In genomic region chr15:39598186-39598850, GRCh38 we compare ENCODE assay signal across 16 cellular contexts. TPM values are rescaled to one million over a fixed set of nuclear protein-coding genes. Genes with fewer than 3 reads are reported as not detected.
A peak's percentile ranks its signal among the peaks of the same experiment; 100 is the strongest.
DNase-seq lines count a peak whose midpoint lies in the region; ATAC-seq, FAIRE-seq and TF ChIP-seq lines count a peak whose summit lies in the region.
"Had no signal": no experiment of that assay in that cellular context is flagged by ENCODE, and none has a peak within 500 bp of the region (broad histone marks: within the 10 kb centered on the region; RNA-seq: fewer than 3 reads in every experiment).

No MANE protein-coding gene starts in this region.

- DNase-seq in cardiac muscle cell (ENCODE audit: low read depth in 1 of 2, low spot score in 1 of 2) (peak in 1 of 2 donors; percentile 59), Right ventricle myocardium inferior (ENCODE audit: missing footprints) (no peak), chondrocyte (ENCODE audit: low spot score) (no peak), keratinocyte (ENCODE audit: low read depth, low spot score) (peak; percentile 26), type B pancreatic cell (ENCODE audit: extremely low spot score, unreplicated experiment) (no peak), NCI-H2227 treated with DMSO at 0.1 percent for 48 hours (lab: John Stamatoyannopoulos, UW) (no peak), NCI-H2196 treated with DMSO at 0.1 percent for 48 hours (lab: John Stamatoyannopoulos, UW; ENCODE audit: unreplicated experiment) (no peak), NCI-H524 treated with DMSO at 0.1 percent for 48 hours (lab: John Stamatoyannopoulos, UW) (no peak)
- DNase-seq: activated CD4-positive, alpha-beta T cell treated with anti-CD3 and anti-CD28 coated beads for 36 hours; activated T-cell treated with anti-CD3 and anti-CD28 coated beads, Interleukin-2, amount 50 U/mL, for 48 hours; effector memory CD8-positive, alpha-beta T cell; left ventricle myocardium superior; NCI-H1048 had no signal

- H3K27me3 Mint-ChIP-seq in chondrocyte (ENCODE audit: low read depth) (no peaks in the 10 kb centered on the region), type B pancreatic cell (peaks cover 3% of the 10 kb centered on the region)
- H3K27me3 Mint-ChIP-seq: effector memory CD8-positive, alpha-beta T cell had no signal

- H3K79me2 ChIP-seq in keratinocyte (ENCODE audit: control insufficient read depth, insufficient read depth, low read length): no peaks in the 10 kb centered on the region

- H3K9me3 Mint-ChIP-seq in chondrocyte (ENCODE audit: low read depth): no peaks in the 10 kb centered on the region
- H3K9me3 Mint-ChIP-seq in type B pancreatic cell: no peaks in the 10 kb centered on the region
- H3K9me3 Mint-ChIP-seq: effector memory CD8-positive, alpha-beta T cell had no signal

- no peak overlapping the region for H2AFZ ChIP-seq in keratinocyte (ENCODE audit: control insufficient read depth, low read length)

- H3K4me1 ChIP-seq in cardiac muscle cell (ENCODE audit: low read depth) (peaks cover 3% of the 10 kb centered on the region), keratinocyte (ENCODE audit: control insufficient read depth, extremely low read depth, insufficient read depth, low read length) (no peaks in the 10 kb centered on the region)

- H3K27ac Mint-ChIP-seq in chondrocyte (ENCODE audit: unreplicated experiment) (peak overlapping the region; percentile 80), type B pancreatic cell (peak overlapping the region; percentile 2)
- H3K27ac Mint-ChIP-seq: activated CD4-positive, alpha-beta T cell treated with anti-CD3 and anti-CD28 coated beads for 36 hours; effector memory CD8-positive, alpha-beta T cell had no signal

- H3K27me3 ChIP-seq in cardiac muscle cell (no peaks in the 10 kb centered on the region), keratinocyte (ENCODE audit: control insufficient read depth, extremely low read depth, insufficient read depth, low read length) (no peaks in the 10 kb centered on the region)
- H3K27me3 ChIP-seq: neutrophil had no signal

- H3K27ac ChIP-seq in cardiac muscle cell (peak overlapping the region; percentile 48), keratinocyte (ENCODE audit: control insufficient read depth, insufficient read depth, low read length) (no peak overlapping the region)
- H3K27ac ChIP-seq: neutrophil had no signal

- H3K4me3 Mint-ChIP-seq in chondrocyte (ENCODE audit: unreplicated experiment) (no peak overlapping the region), type B pancreatic cell (no peak overlapping the region)
- H3K4me3 Mint-ChIP-seq: activated CD4-positive, alpha-beta T cell treated with anti-CD3 and anti-CD28 coated beads for 36 hours; effector memory CD8-positive, alpha-beta T cell had no signal

- H3K4me2 ChIP-seq in keratinocyte (ENCODE audit: control insufficient read depth, extremely low read depth, insufficient read depth, low read depth, low read length): no peak overlapping the region

- H3K36me3 ChIP-seq in cardiac muscle cell (peaks cover 36% of the 10 kb centered on the region), keratinocyte (ENCODE audit: control insufficient read depth in 2 of 2, extremely low read depth in 1 of 2, insufficient read depth in 2 of 2, low read length in 2 of 2) (peaks cover 8 to 19% of the 10 kb centered on the region in 2 experiments)
- H3K36me3 ChIP-seq: neutrophil had no signal

- TF ChIP-seq CTCF in cardiac muscle cell (IDR thresholded peaks at IDR 0.05; ENCODE audit: low read depth, low read length) (no peak), chondrocyte (IDR thresholded peaks at IDR 0.05) (no peak), keratinocyte (optimal IDR thresholded peaks at IDR 0.05 in 1 of 3, IDR thresholded peaks at IDR 0.05 in 1 of 3, conservative IDR thresholded peaks at IDR 0.05 in 1 of 3; ENCODE audit: extremely low read depth in 1 of 3, insufficient read depth in 2 of 3, low read length in 3 of 3) (no peak), type B pancreatic cell (conservative IDR thresholded peaks at IDR 0.05) (no peak)

- no peak for ATAC-seq in Right ventricle myocardium inferior
- ATAC-seq: activated CD4-positive, alpha-beta T cell treated with anti-CD3 and anti-CD28 coated beads for 36 hours; effector memory CD8-positive, alpha-beta T cell; GM12878; left ventricle myocardium superior had no signal

- no peak for FAIRE-seq in keratinocyte (lab: Jason Lieb, UNC)
- FAIRE-seq: GM12878, HTR-8/SVneo had no signal

- no peaks in the 10 kb centered on the region for H3K9me1 ChIP-seq in keratinocyte (ENCODE audit: control insufficient read depth, extremely low read depth, insufficient read depth, low read length)

- H3K36me3 Mint-ChIP-seq in chondrocyte (ENCODE audit: low read depth) (peaks cover 27% of the 10 kb centered on the region), type B pancreatic cell (peaks cover 9% of the 10 kb centered on the region)

- H4K20me1 ChIP-seq in keratinocyte (ENCODE audit: control insufficient read depth, extremely low read depth, insufficient read depth, low read length): peaks cover 21% of the 10 kb centered on the region

- H3K9me3 ChIP-seq in cardiac muscle cell (ENCODE audit: low read depth) (no peaks in the 10 kb centered on the region), keratinocyte (ENCODE audit: control insufficient read depth, low read depth, low read length) (no peaks in the 10 kb centered on the region)
- H3K9me3 ChIP-seq: neutrophil had no signal

- peaks cover 67% of the 10 kb centered on the region for H3K4me1 Mint-ChIP-seq in chondrocyte (ENCODE audit: low read depth)
- peaks cover 6% of the 10 kb centered on the region for H3K4me1 Mint-ChIP-seq in type B pancreatic cell (ENCODE audit: unreplicated experiment)

- intact Hi-C loops in Right ventricle myocardium inferior (cut with DNase I): loop anchor here (5.0 kb wide), 1 partner anchor 159 kb away; no protein-coding TSS in a partner anchor

- dilution Hi-C loops in keratinocyte (cut with MboI; ENCODE audit: extremely low pct_ligation_motif_present, low sequenced_read_pairs): no loop called here

- no peak overlapping the region for H3K9ac ChIP-seq in keratinocyte (ENCODE audit: control insufficient read depth, extremely low read depth, insufficient read depth, low read length)

- H3K4me3 ChIP-seq in cardiac muscle cell (no peak overlapping the region), keratinocyte (ENCODE audit: control insufficient read depth in 2 of 3, extremely low read depth in 1 of 3, insufficient read depth in 2 of 3, low read depth in 1 of 3, low read length in 3 of 3) (no peak overlapping the region)
- H3K4me3 ChIP-seq: GM12878 had no signal

RNA-seq across cellular contexts. Expression of gene THBS1, which starts 17.4 kb away (rescaled TPM):
- total RNA-seq in cardiac muscle cell: 55.2 and 70.2 TPM in 2 replicates
- 20.9 and 22.4 TPM in 2 replicates for polyA plus RNA-seq in cardiac muscle cell
- total RNA-seq in Right ventricle myocardium inferior: 35.4 TPM
- 1,967 to 2,361 TPM (median 2,311 TPM) in 3 replicates for total RNA-seq in chondrocyte
- 585 to 1,976 TPM (median 789 TPM) in 3 replicates for polyA plus RNA-seq in keratinocyte
- 224 TPM for polyA plus RNA-seq in keratinocyte (2011; ENCODE audit: low read depth)
- 250 and 267 TPM in 2 replicates for polyA plus RNA-seq in keratinocyte (2011; cell fraction: cytosol; rRNA removed)
- polyA plus RNA-seq in keratinocyte (2011; cell fraction: nucleus; rRNA removed): 2,729 and 2,799 TPM in 2 replicates
- polyA plus RNA-seq in keratinocyte (2012; ENCODE audit: low replicate concordance): 152 and 2,223 TPM in 2 replicates
- polyA minus RNA-seq in keratinocyte: 2,799 to 14,102 TPM (median 5,100 TPM) in 3 replicates
- polyA minus RNA-seq in keratinocyte (2011; cell fraction: cytosol; rRNA and poly(A)+ RNA removed): 2,733 TPM
- polyA minus RNA-seq in keratinocyte (2011; cell fraction: nucleus; rRNA and poly(A)+ RNA removed): 7,793 and 10,292 TPM in 2 replicates
- 51.7 and 137 TPM in 2 replicates for total RNA-seq in type B pancreatic cell (ENCODE audit: low replicate concordance)

Comparison
In these comparisons a context has a peak if more than half of its experiments do, and no peak if none do; other contexts are left out.
1. RNA of gene THBS1, which starts 17.4 kb away (total RNA-seq): 1,967 to 2,361 TPM in chondrocyte; 51.7 to 137 TPM in type B pancreatic cell, 55.2 to 70.2 TPM in cardiac muscle cell and 35.4 TPM in Right ventricle myocardium inferior (single experiment); every median in the first group is over 10 times any median in the second.